In genomic region chr6:47135772-47136171, GRCh38 we compare ENCODE assay signal across 10 cellular contexts.
DNase-seq lines count a peak whose midpoint lies in the region; FAIRE-seq and TF ChIP-seq lines count a peak whose summit lies in the region.
"Had no signal": no experiment of that assay in that cellular context is flagged by ENCODE, and none has a peak within 500 bp of the region (broad histone marks: within the 10 kb centered on the region; RNA-seq: fewer than 3 reads in every experiment).

No MANE protein-coding gene starts in this region.

- no peaks in the 10 kb centered on the region for H3K9me3 Mint-ChIP-seq in activated CD4-positive, alpha-beta memory T cell treated with anti-CD3 and anti-CD28 coated beads for 36 hours

- DNase-seq in SKM-1 treated with dmso at 0.1 percent for 144 hours (lab: John Stamatoyannopoulos, UW; ENCODE audit: unreplicated experiment) (peak; percentile 34), SKM-1 (lab: John Stamatoyannopoulos, UW; ENCODE audit: unreplicated experiment) (no peak), SJCRH30 (peak; percentile 44 to 89), fibroblast of the aortic adventitia (ENCODE audit: low read depth) (peak; percentile 98), DMS79 (lab: John Stamatoyannopoulos, UW) (no peak), D721Med (ENCODE audit: insufficient read length, low spot score) (no peak)
- no peak for DNase-seq in activated CD4-positive, alpha-beta memory T cell treated with anti-CD3 and anti-CD28 coated beads for 36 hours
- DNase-seq: CD4-positive, CD25-positive, alpha-beta regulatory T cell; NCI-H1694 treated with DMSO at 0.1 percent for 48 hours had no signal

- H3K4me1 Mint-ChIP-seq in activated CD4-positive, alpha-beta memory T cell treated with anti-CD3 and anti-CD28 coated beads for 36 hours (ENCODE audit: low read depth): no peaks in the 10 kb centered on the region
- H3K4me1 Mint-ChIP-seq: CD4-positive, CD25-positive, alpha-beta regulatory T cell had no signal

- H3K27ac ChIP-seq in SJCRH30 (peak overlapping the region; percentile 84), urinary bladder (ENCODE audit: low read depth) (peak overlapping the region; percentile 5)

- no peak overlapping the region for H3K4me3 Mint-ChIP-seq in activated CD4-positive, alpha-beta memory T cell treated with anti-CD3 and anti-CD28 coated beads for 36 hours
- H3K4me3 Mint-ChIP-seq: CD4-positive, CD25-positive, alpha-beta regulatory T cell had no signal

- H3K4me3 ChIP-seq in SJCRH30 (no peak overlapping the region), fibroblast of the aortic adventitia (ENCODE audit: low read depth, low read length) (no peak overlapping the region), urinary bladder (ENCODE audit: low read depth, low read length) (no peak overlapping the region)

- no peak overlapping the region for H3K27ac Mint-ChIP-seq in activated CD4-positive, alpha-beta memory T cell treated with anti-CD3 and anti-CD28 coated beads for 36 hours
- H3K27ac Mint-ChIP-seq: CD4-positive, CD25-positive, alpha-beta regulatory T cell had no signal

- peaks cover 29% of the 10 kb centered on the region for H3K4me1 ChIP-seq in SJCRH30
- H3K4me1 ChIP-seq in urinary bladder (ENCODE audit: insufficient read depth): no peaks in the 10 kb centered on the region

- intact Hi-C loops in activated CD4-positive, alpha-beta memory T cell treated with anti-CD3 and anti-CD28 coated beads for 36 hours (cut with micrococcal nuclease): no loop called here

- H3K36me3 Mint-ChIP-seq in activated CD4-positive, alpha-beta memory T cell treated with anti-CD3 and anti-CD28 coated beads for 36 hours: no peaks in the 10 kb centered on the region
- H3K36me3 Mint-ChIP-seq: CD4-positive, CD25-positive, alpha-beta regulatory T cell had no signal

- TF ChIP-seq CTCF in fibroblast of the aortic adventitia (IDR thresholded peaks at IDR 0.05; ENCODE audit: insufficient read depth, low read length): no peak
- no peak for TF ChIP-seq CTCF in D721Med (IDR thresholded peaks at IDR 0.05; ENCODE audit: insufficient read depth, missing control alignments)

- H3K36me3 ChIP-seq in SJCRH30 (no peaks in the 10 kb centered on the region), urinary bladder (ENCODE audit: insufficient read depth) (no peaks in the 10 kb centered on the region)

- CTCF ChIA-PET in activated CD4-positive, alpha-beta memory T cell treated with anti-CD3 and anti-CD28 coated beads for 36 hours (lab: Charles Lee): no interaction called here

- no peaks in the 10 kb centered on the region for H3K9me3 ChIP-seq in SJCRH30 (replicated peaks)

- POLR2A ChIA-PET in activated CD4-positive, alpha-beta memory T cell treated with anti-CD3 and anti-CD28 coated beads for 36 hours (lab: Charles Lee): no interaction called here

- WGBS in urinary bladder: 77% methylated on average over 3 of the region's 3 CpGs

- FAIRE-seq in D721Med (lab: Jason Lieb, UNC): no peak

- H3K27me3 Mint-ChIP-seq in activated CD4-positive, alpha-beta memory T cell treated with anti-CD3 and anti-CD28 coated beads for 36 hours: peaks cover 2% of the 10 kb centered on the region
- H3K27me3 Mint-ChIP-seq: CD4-positive, CD25-positive, alpha-beta regulatory T cell had no signal

- no peaks in the 10 kb centered on the region for H3K27me3 ChIP-seq in SJCRH30

Comparison
In these comparisons a context has a peak if more than half of its experiments do, and no peak if none do; other contexts are left out.
1. DNase-seq: peak in SKM-1 treated with dmso at 0.1 percent for 144 hours (single experiment), SJCRH30 (2 of 2) and fibroblast of the aortic adventitia (single experiment); none in SKM-1 (single experiment), DMS79 (single experiment), D721Med (single experiment) and activated CD4-positive, alpha-beta memory T cell treated with anti-CD3 and anti-CD28 coated beads for 36 hours (single experiment).